In the genomic region with DNA sequence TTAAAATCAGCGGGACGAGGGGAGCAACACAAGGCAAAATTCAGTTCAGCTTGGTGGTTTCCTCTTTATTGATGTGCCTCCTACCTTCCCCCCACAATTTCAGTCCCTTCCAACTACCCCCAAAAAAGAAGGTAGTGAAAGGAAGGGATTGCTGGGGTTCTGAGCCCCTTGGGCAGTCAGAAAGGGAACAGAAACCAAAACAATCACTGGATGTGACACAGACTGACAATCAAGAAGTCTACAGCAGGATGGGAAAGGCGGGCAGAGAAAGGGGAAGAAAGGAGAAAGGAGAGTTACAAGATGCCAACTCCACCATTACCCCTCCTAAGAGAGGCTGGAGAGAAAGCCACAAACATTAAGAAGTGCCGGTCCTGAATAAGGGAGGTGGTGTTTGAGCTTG, we compare ENCODE assay signal across 8 cellular contexts. TPM values are rescaled to one million over a fixed set of nuclear protein-coding genes. Genes with fewer than 3 reads are reported as not detected.
A peak's percentile ranks its signal among the peaks of the same experiment; 100 is the strongest.
DNase-seq lines count a peak whose midpoint lies in the region; ATAC-seq, FAIRE-seq and TF ChIP-seq lines count a peak whose summit lies in the region.

No MANE protein-coding gene starts in this region.

- H3K9me3 ChIP-seq in right atrium auricular region (no peaks in the 10 kb centered on the region), adrenal gland (replicated peaks in 1 of 3) (no peaks in the 10 kb centered on the region), vagina (no peaks in the 10 kb centered on the region)

- H3K4me3 ChIP-seq in right atrium auricular region (peak overlapping the region in 1 of 2 donors; percentile 83), adrenal gland (peak overlapping the region in 2 of 4 donors; percentile 23 to 92), vagina (peak overlapping the region; percentile 22 to 100)

- TF ChIP-seq POLR2A in adrenal gland (IDR thresholded peaks at IDR 0.05) (no peak), vagina (IDR thresholded peaks at IDR 0.05) (no peak)

- 25 to 38% (median 30%) methylated on average over 4 of the region's 4 CpGs for WGBS in adrenal gland, 4 donors

- no peak for FAIRE-seq in frontal cortex (lab: Jason Lieb, UNC)

- TF ChIP-seq CTCF in right atrium auricular region (IDR thresholded peaks at IDR 0.05), result no peak
- TF ChIP-seq CTCF in adrenal gland (IDR thresholded peaks at IDR 0.05), result no peak
- no peak for TF ChIP-seq CTCF in vagina (IDR thresholded peaks at IDR 0.05)

- no peak for DNase-seq in right atrium auricular region (ENCODE audit: low spot score)
- no peak for DNase-seq in Right ventricle myocardium superior
- no peak for DNase-seq in adrenal gland
- DNase-seq in medulla oblongata (ENCODE audit: extremely low spot score), result peak; percentile 78
- no peak for DNase-seq in vagina (ENCODE audit: extremely low spot score in 2 of 2)
- DNase-seq in AML-193 (lab: John Stamatoyannopoulos, UW), result no peak
- no peak for DNase-seq in SK-N-DZ (ENCODE audit: low spot score)
- DNase-seq in frontal cortex (ENCODE audit: low spot score in 2 of 2), result no peak

- peak overlapping the region; percentile 96 to 99 for H3K27ac ChIP-seq in right atrium auricular region
- H3K27ac ChIP-seq in adrenal gland, result peak overlapping the region; percentile 87 to 100 (median 95)
- peak overlapping the region; percentile 99 for H3K27ac ChIP-seq in vagina

- intact Hi-C loops in Right ventricle myocardium superior (cut with DNase I), result no loop called here
- intact Hi-C loops in adrenal gland (cut with DNase I), result no loop called here
- intact Hi-C loops in vagina (cut with DNase I), result no loop called here

- H3K4me1 ChIP-seq in right atrium auricular region, result peaks cover 0 to 43% of the 10 kb centered on the region in 2 donors
- H3K4me1 ChIP-seq in adrenal gland (replicated peaks in 1 of 2), result peaks cover 37 to 39% of the 10 kb centered on the region in 2 donors
- peaks cover 44% of the 10 kb centered on the region for H3K4me1 ChIP-seq in vagina

- H3K27me3 ChIP-seq in right atrium auricular region, result no peaks in the 10 kb centered on the region
- H3K27me3 ChIP-seq in adrenal gland, result no peaks in the 10 kb centered on the region
- H3K27me3 ChIP-seq in vagina, result no peaks in the 10 kb centered on the region

- H3K36me3 ChIP-seq in right atrium auricular region (peaks cover 39% of the 10 kb centered on the region), adrenal gland (replicated peaks in 1 of 2) (peaks cover 0 to 44% of the 10 kb centered on the region in 2 donors), vagina (peaks cover 0 to 39% of the 10 kb centered on the region in 2 donors)

- no peak for ATAC-seq in Right ventricle myocardium superior (ENCODE audit: poor library complexity)

RNA-seq across cellular contexts. Expression of gene PHF23, which starts 1.1 kb away (rescaled TPM):
- total RNA-seq in right atrium auricular region (10 to 100 TPM in 1 of 2 donors, 1 to 10 TPM in 1; 10.0 to 22.4 TPM), Right ventricle myocardium superior (19.4 TPM), adrenal gland (100 to 1,000 TPM in 1 of 8 donors, 10 to 100 TPM in 7; 33.5 to 141 (median 64.5) TPM), vagina (24.8 TPM), frontal cortex (34.6 TPM)
- 10 to 100 TPM; 28.0 to 80.3 (median 49.6) TPM for polyA plus RNA-seq in adrenal gland
- polyA plus RNA-seq in SK-N-DZ (2014; cell fraction: cytosol; rRNA removed), result 42.8 and 51.6 TPM in 2 replicates
- 17.6 and 24.2 TPM in 2 replicates for polyA plus RNA-seq in SK-N-DZ (2014; cell fraction: nucleus; rRNA removed)

RNA-seq across cellular contexts. Expression of gene GABARAP, which starts 1.9 kb away (rescaled TPM):
- total RNA-seq in right atrium auricular region, result 100 to 1,000 TPM; 226 to 469 TPM
- 432 TPM for total RNA-seq in Right ventricle myocardium superior
- total RNA-seq in adrenal gland, result 1,000 to 10,000 TPM in 1 of 8 donors, 100 to 1,000 TPM in 7; 195 to 1,049 (median 840) TPM
- polyA plus RNA-seq in adrenal gland, result 1,000 to 10,000 TPM in 2 of 3 donors, 100 to 1,000 TPM in 1; 694 to 1,285 (median 1,047) TPM
- 395 TPM for total RNA-seq in vagina
- 211 and 240 TPM in 2 replicates for polyA plus RNA-seq in SK-N-DZ (2014; cell fraction: cytosol; rRNA removed)
- polyA plus RNA-seq in SK-N-DZ (2014; cell fraction: nucleus; rRNA removed), result 119 and 142 TPM in 2 replicates
- total RNA-seq in frontal cortex, result 108 TPM

RNA-seq across cellular contexts. Expression of gene DVL2, which starts 6.1 kb away (rescaled TPM):
- 10 to 100 TPM; 18.1 to 19.9 TPM for total RNA-seq in right atrium auricular region
- 20.4 TPM for total RNA-seq in Right ventricle myocardium superior
- 10 to 100 TPM; 25.2 to 87.2 (median 47.9) TPM for total RNA-seq in adrenal gland
- polyA plus RNA-seq in adrenal gland, result 10 to 100 TPM; 11.8 to 80.9 (median 19.2) TPM
- 53.0 TPM for total RNA-seq in vagina
- polyA plus RNA-seq in SK-N-DZ (2014; cell fraction: cytosol; rRNA removed), result 95.7 and 109 TPM in 2 replicates
- 147 and 150 TPM in 2 replicates for polyA plus RNA-seq in SK-N-DZ (2014; cell fraction: nucleus; rRNA removed)
- 53.4 TPM for total RNA-seq in frontal cortex

RNA-seq across cellular contexts. Expression of gene CTDNEP1, which starts 11.2 kb away (rescaled TPM):
- total RNA-seq in right atrium auricular region (10 to 100 TPM; 55.0 to 77.2 TPM), Right ventricle myocardium superior (109 TPM), adrenal gland (100 to 1,000 TPM in 5 of 8 donors, 10 to 100 TPM in 3; 31.3 to 144 (median 126) TPM), vagina (64.6 TPM), frontal cortex (18.8 TPM)
- 100 to 1,000 TPM in 1 of 3 donors, 10 to 100 TPM in 2; 67.9 to 177 (median 84.4) TPM for polyA plus RNA-seq in adrenal gland
- polyA plus RNA-seq in SK-N-DZ (2014; cell fraction: cytosol; rRNA removed), result 42.6 and 59.0 TPM in 2 replicates
- 43.1 and 72.8 TPM in 2 replicates for polyA plus RNA-seq in SK-N-DZ (2014; cell fraction: nucleus; rRNA removed)

RNA-seq across cellular contexts. Expression of gene ELP5, which starts 11.6 kb away (rescaled TPM):
- total RNA-seq in right atrium auricular region (10 to 100 TPM; 28.1 to 70.7 TPM), Right ventricle myocardium superior (71.6 TPM), adrenal gland (10 to 100 TPM; 28.0 to 82.7 (median 58.4) TPM), vagina (30.9 TPM), frontal cortex (26.9 TPM)
- polyA plus RNA-seq in adrenal gland, result 10 to 100 TPM; 39.0 to 96.5 (median 77.4) TPM
- polyA plus RNA-seq in SK-N-DZ (2014; cell fraction: cytosol; rRNA removed), result 66.4 and 87.1 TPM in 2 replicates
- 80.1 and 123 TPM in 2 replicates for polyA plus RNA-seq in SK-N-DZ (2014; cell fraction: nucleus; rRNA removed)
